In genomic region chr5:50749873-50750272, GRCh38 we compare ENCODE assay signal across 24 cellular contexts.
DNase-seq lines count a peak whose midpoint lies in the region; ATAC-seq and TF ChIP-seq lines count a peak whose summit lies in the region.
"Had no signal": no experiment of that assay in that cellular context is flagged by ENCODE, and none has a peak within 500 bp of the region (broad histone marks: within the 10 kb centered on the region; RNA-seq: fewer than 3 reads in every experiment).

No MANE protein-coding gene starts in this region.

- no peaks in the 10 kb centered on the region for H3K9me3 Mint-ChIP-seq in activated T-cell treated with anti-CD3 and anti-CD28 coated beads, Interleukin-2, amount 50 U/mL, for 72 hours
- no peaks in the 10 kb centered on the region for H3K9me3 Mint-ChIP-seq in activated naive CD8-positive, alpha-beta T cell treated with anti-CD3 and anti-CD28 coated beads, Interleukin-2, amount 10 ng/mL, durations not matched to agents 7 days and 5 days
- H3K9me3 Mint-ChIP-seq in natural killer cell, result peaks cover 0 to 2% of the 10 kb centered on the region in 2 donors
- H3K9me3 Mint-ChIP-seq: neural crest cell had no signal

- peak overlapping the region; percentile 15 to 80 for H3K4me3 Mint-ChIP-seq in activated T-cell treated with anti-CD3 and anti-CD28 coated beads, Interleukin-2, amount 50 U/mL, for 72 hours
- H3K4me3 Mint-ChIP-seq in activated naive CD8-positive, alpha-beta T cell treated with anti-CD3 and anti-CD28 coated beads, Interleukin-2, amount 10 ng/mL, durations not matched to agents 7 days and 5 days, result peak overlapping the region; percentile 62
- peak overlapping the region; percentile 71 for H3K4me3 Mint-ChIP-seq in natural killer cell
- H3K4me3 Mint-ChIP-seq: neural crest cell had no signal

- H3K4me3 ChIP-seq in Karpas-422 (ENCODE audit: low read length) (no peak overlapping the region), vagina (no peak overlapping the region)
- H3K4me3 ChIP-seq: ascending aorta, SK-N-MC, suprapubic skin had no signal

- H3K4me1 ChIP-seq in Karpas-422 (ENCODE audit: low read length), result peaks cover 30% of the 10 kb centered on the region
- peaks cover 12% of the 10 kb centered on the region for H3K4me1 ChIP-seq in vagina

- H3K36me3 Mint-ChIP-seq in activated T-cell treated with anti-CD3 and anti-CD28 coated beads, Interleukin-2, amount 50 U/mL, for 72 hours (ENCODE audit: insufficient read depth in 2 of 2), result peaks cover 3 to 5% of the 10 kb centered on the region in 2 donors
- H3K36me3 Mint-ChIP-seq in activated naive CD8-positive, alpha-beta T cell treated with anti-CD3 and anti-CD28 coated beads, Interleukin-2, amount 10 ng/mL, durations not matched to agents 7 days and 5 days, result peaks cover 27% of the 10 kb centered on the region
- H3K36me3 Mint-ChIP-seq in natural killer cell, result no peaks in the 10 kb centered on the region

- POLR2A ChIA-PET in activated naive CD8-positive, alpha-beta T cell treated with anti-CD3 and anti-CD28 coated beads, Interleukin-2, amount 10 ng/mL, durations not matched to agents 7 days and 5 days (lab: Charles Lee), result no interaction called here

- H4K20me1 ChIP-seq in Karpas-422 (ENCODE audit: insufficient read depth, low read depth, low read length), result no peaks in the 10 kb centered on the region

- H3K9me2 ChIP-seq in Karpas-422 (replicated peaks; ENCODE audit: insufficient read depth, low read length), result no peaks in the 10 kb centered on the region

- no peak overlapping the region for H2AFZ ChIP-seq in Karpas-422 (ENCODE audit: low read length)

- TF ChIP-seq POLR2A in GM18505 (IDR thresholded peaks at IDR 0.05; ENCODE audit: borderline replicate concordance, extremely low read depth, insufficient read depth, insufficient read length) (no peak), vagina (IDR thresholded peaks at IDR 0.05) (no peak)

- ATAC-seq in activated T-cell treated with anti-CD3 and anti-CD28 coated beads, Interleukin-2, amount 50 U/mL, for 72 hours (replicated peaks in 1 of 2), result no peak
- peak; percentile 14 for ATAC-seq in activated naive CD8-positive, alpha-beta T cell treated with anti-CD3 and anti-CD28 coated beads, Interleukin-2, amount 10 ng/mL, durations not matched to agents 7 days and 5 days (ENCODE audit: low read depth)
- ATAC-seq in natural killer cell (no peak), Right ventricle myocardium inferior (no peak), GM18505 (IDR thresholded peaks at IDR 0.05; ENCODE audit: unreplicated experiment) (no peak)
- ATAC-seq: left lobe of liver, sciatic nerve had no signal

- no peaks in the 10 kb centered on the region for H3K27me3 ChIP-seq in Karpas-422 (ENCODE audit: low read length)
- no peaks in the 10 kb centered on the region for H3K27me3 ChIP-seq in vagina
- H3K27me3 ChIP-seq: ascending aorta, suprapubic skin had no signal

- intact Hi-C loops in natural killer cell (cut with micrococcal nuclease) (loop anchor here (2.0 to 10.0 kb wide), 5 partner anchors 38 to 308 kb away; partner anchors contain the start of gene EMB), Right ventricle myocardium inferior (cut with DNase I) (no loop called here), vagina (cut with DNase I) (no loop called here)

- no peaks in the 10 kb centered on the region for H3K36me3 ChIP-seq in Karpas-422 (ENCODE audit: insufficient read depth, low read length)
- no peaks in the 10 kb centered on the region for H3K36me3 ChIP-seq in vagina
- H3K36me3 ChIP-seq: ascending aorta, suprapubic skin had no signal

- H3K27me3 Mint-ChIP-seq in activated T-cell treated with anti-CD3 and anti-CD28 coated beads, Interleukin-2, amount 50 U/mL, for 72 hours (ENCODE audit: low read depth), result no peaks in the 10 kb centered on the region
- H3K27me3 Mint-ChIP-seq in activated naive CD8-positive, alpha-beta T cell treated with anti-CD3 and anti-CD28 coated beads, Interleukin-2, amount 10 ng/mL, durations not matched to agents 7 days and 5 days, result no peaks in the 10 kb centered on the region
- no peaks in the 10 kb centered on the region for H3K27me3 Mint-ChIP-seq in natural killer cell (ENCODE audit: low read depth in 2 of 2)

- H3K9ac ChIP-seq in Karpas-422 (ENCODE audit: low read length), result no peak overlapping the region

- DNase-seq in activated T-cell treated with anti-CD3 and anti-CD28 coated beads, Interleukin-2, amount 50 U/mL, for 72 hours, result no peak
- DNase-seq in activated T-cell treated with anti-CD3 and anti-CD28 coated beads, Interleukin-2, amount 50 U/mL, for 48 hours, result no peak
- DNase-seq in Karpas-422 (no peak), natural killer cell (no peak), Right ventricle myocardium inferior (ENCODE audit: missing footprints) (no peak), vagina (ENCODE audit: extremely low spot score in 2 of 2) (no peak)
- DNase-seq in activated naive CD8-positive, alpha-beta T cell treated with anti-CD3 and anti-CD28 coated beads, Interleukin-2, amount 10 ng/mL, durations not matched to agents 7 days and 5 days, result no peak
- DNase-seq: C1 segment of cervical spinal cord, cerebellar nuclear complex, erythroblast, foreskin fibroblast, H7, MM.1S, NCI-H1436 treated with DMSO at 0.1 percent for 48 hours, NCI-H510A treated with DMSO at 0.1 percent for 48 hours had no signal

- H3K4me1 Mint-ChIP-seq in activated T-cell treated with anti-CD3 and anti-CD28 coated beads, Interleukin-2, amount 50 U/mL, for 72 hours (ENCODE audit: low read depth), result peaks cover 58% of the 10 kb centered on the region
- H3K4me1 Mint-ChIP-seq in activated naive CD8-positive, alpha-beta T cell treated with anti-CD3 and anti-CD28 coated beads, Interleukin-2, amount 10 ng/mL, durations not matched to agents 7 days and 5 days, result peaks cover 42% of the 10 kb centered on the region
- H3K4me1 Mint-ChIP-seq in natural killer cell, result peaks cover 53 to 63% of the 10 kb centered on the region in 2 donors
- H3K4me1 Mint-ChIP-seq: neural crest cell had no signal

- H3K79me2 ChIP-seq in Karpas-422 (ENCODE audit: low read length), result peaks cover 18% of the 10 kb centered on the region

- peak overlapping the region; percentile 93 for H3K27ac Mint-ChIP-seq in activated T-cell treated with anti-CD3 and anti-CD28 coated beads, Interleukin-2, amount 50 U/mL, for 72 hours
- peak overlapping the region; percentile 49 for H3K27ac Mint-ChIP-seq in activated naive CD8-positive, alpha-beta T cell treated with anti-CD3 and anti-CD28 coated beads, Interleukin-2, amount 10 ng/mL, durations not matched to agents 7 days and 5 days
- peak overlapping the region; percentile 83 to 86 for H3K27ac Mint-ChIP-seq in natural killer cell

- H3K9me3 ChIP-seq in Karpas-422 (ENCODE audit: low read length) (no peaks in the 10 kb centered on the region), vagina (no peaks in the 10 kb centered on the region)
- H3K9me3 ChIP-seq: ascending aorta, suprapubic skin had no signal

- H3K4me2 ChIP-seq in Karpas-422 (ENCODE audit: low read depth, low read length, poor library complexity, severe bottlenecking), result peak overlapping the region; percentile 6

- TF ChIP-seq CTCF in natural killer cell (IDR thresholded peaks at IDR 0.05) (no peak), vagina (IDR thresholded peaks at IDR 0.05) (no peak)

- H3K27ac ChIP-seq in Karpas-422 (ENCODE audit: low read length) (peak overlapping the region; percentile 53), vagina (no peak overlapping the region)
- H3K27ac ChIP-seq: ascending aorta, HL-60, SK-N-MC, suprapubic skin, VCaP had no signal
